In genomic region chr5:17888155-17888554, GRCh38 we compare ENCODE assay signal across 24 cellular contexts.
DNase-seq lines count a peak whose midpoint lies in the region; ATAC-seq, FAIRE-seq and TF ChIP-seq lines count a peak whose summit lies in the region.
"Had no signal": no experiment of that assay in that cellular context is flagged by ENCODE, and none has a peak within 500 bp of the region (broad histone marks: within the 10 kb centered on the region; RNA-seq: fewer than 3 reads in every experiment).

No MANE protein-coding gene starts in this region.

- H3K9me3 ChIP-seq in upper lobe of right lung: no peaks in the 10 kb centered on the region
- H3K9me3 ChIP-seq: A549; BLaER1 treated with 17β-estradiol and CSF1 and Interleukin-3, amounts not matched to agents 10 nM and 100 nM; Caco-2 had no signal

- intact Hi-C loops in upper lobe of right lung (cut with DNase I): no loop called here

- FAIRE-seq in D721Med (lab: Jason Lieb, UNC): peak; percentile 90
- peak; percentile 84 for FAIRE-seq in HTR-8/SVneo (lab: Jason Lieb, UNC)
- FAIRE-seq: A549, GM12878, GM12892, GM19239 had no signal

- no peaks in the 10 kb centered on the region for H3K27me3 ChIP-seq in upper lobe of right lung
- H3K27me3 ChIP-seq: BLaER1 treated with 17β-estradiol and CSF1 and Interleukin-3, amounts not matched to agents 10 nM and 100 nM had no signal

- DNase-seq in D721Med (ENCODE audit: insufficient read length, low spot score) (no peak), HTR-8/SVneo (ENCODE audit: insufficient read length, low spot score) (no peak), retinal pigment epithelial cell (ENCODE audit: low read depth) (peak; percentile 67), upper lobe of right lung (no peak)
- DNase-seq: AML-193; Caco-2; Calu3; CD4-positive, alpha-beta T cell; CD8-positive, alpha-beta T cell; DMS 273 treated with DMSO at 0.1 percent for 48 hours; DMS153; DMS53; DMS79; DND-41; EL; GDM1 had no signal

- no peak for ATAC-seq in upper lobe of right lung
- ATAC-seq in HG02970 (IDR thresholded peaks at IDR 0.05; ENCODE audit: low FRiP score, unreplicated experiment): no peak
- ATAC-seq: A549; CD8-positive, alpha-beta T cell; GM12878 had no signal

- no peak for TF ChIP-seq CTCF in D721Med (IDR thresholded peaks at IDR 0.05; ENCODE audit: insufficient read depth, missing control alignments)
- TF ChIP-seq CTCF in retinal pigment epithelial cell (conservative IDR thresholded peaks at IDR 0.05; ENCODE audit: low read depth, low read length): no peak
- no peak for TF ChIP-seq CTCF in upper lobe of right lung (IDR thresholded peaks at IDR 0.05)

- H3K27ac ChIP-seq in upper lobe of right lung: no peak overlapping the region
- H3K27ac ChIP-seq: 22Rv1; A549; BLaER1 treated with 17β-estradiol and CSF1 and Interleukin-3, amounts not matched to agents 10 nM and 100 nM; C4-2B had no signal

- H3K4me3 ChIP-seq in retinal pigment epithelial cell (ENCODE audit: low read length) (no peak overlapping the region), upper lobe of right lung (no peak overlapping the region)
- H3K4me3 ChIP-seq: A549; BLaER1 treated with 17β-estradiol and CSF1 and Interleukin-3, amounts not matched to agents 10 nM and 100 nM; GM12878 had no signal

- H3K4me1 ChIP-seq in upper lobe of right lung: no peaks in the 10 kb centered on the region
- H3K4me1 ChIP-seq: A549; BLaER1 treated with 17β-estradiol and CSF1 and Interleukin-3, amounts not matched to agents 10 nM and 100 nM; Caco-2 had no signal

- no peaks in the 10 kb centered on the region for H3K36me3 ChIP-seq in upper lobe of right lung
- H3K36me3 ChIP-seq: BLaER1 treated with 17β-estradiol and CSF1 and Interleukin-3, amounts not matched to agents 10 nM and 100 nM had no signal
